Comparison of ENCODE assay signal across 13 cellular contexts in genomic region chr16:29154676-29155121, GRCh38.
DNase-seq lines count a peak whose midpoint lies in the region; TF ChIP-seq lines count a peak whose summit lies in the region.
"Had no signal": no experiment of that assay in that cellular context is flagged by ENCODE, and none has a peak within 500 bp of the region (broad histone marks: within the 10 kb centered on the region; RNA-seq: fewer than 3 reads in every experiment).

No MANE protein-coding gene starts in this region.

- H3K4me3 ChIP-seq in AG10803 (ENCODE audit: low read length) (no peak overlapping the region), brain microvascular endothelial cell (ENCODE audit: low read depth, low read length) (no peak overlapping the region)
- H3K4me3 ChIP-seq in CD8-positive, alpha-beta memory T cell (ENCODE audit: low read length): no peak overlapping the region
- H3K4me3 ChIP-seq: skin epidermis had no signal

- no peak overlapping the region for H3K4me3 Mint-ChIP-seq in CD8-positive, alpha-beta memory T cell
- peak overlapping the region; percentile 44 to 81 (median 56) for H3K4me3 Mint-ChIP-seq in immature natural killer cell
- H3K4me3 Mint-ChIP-seq: endodermal cell had no signal

- H3K4me1 Mint-ChIP-seq in CD8-positive, alpha-beta memory T cell: peaks cover 22 to 31% (median 27%) of the 10 kb centered on the region in 3 donors
- H3K4me1 Mint-ChIP-seq in immature natural killer cell: peaks cover 71 to 75% of the 10 kb centered on the region in 2 donors

- in situ Hi-C loops in brain microvascular endothelial cell (cut with HindIII; ENCODE audit: low pct_ligation_motif_present, low sequenced_read_pairs): no loop called here

- H3K27ac ChIP-seq in CD8-positive, alpha-beta memory T cell (ENCODE audit: low read depth, low read length): no peak overlapping the region
- H3K27ac ChIP-seq in brain microvascular endothelial cell: no peak overlapping the region

- no peaks in the 10 kb centered on the region for H3K27me3 Mint-ChIP-seq in CD8-positive, alpha-beta memory T cell
- peaks cover 0 to 5% (median 5%) of the 10 kb centered on the region in 3 donors for H3K27me3 Mint-ChIP-seq in immature natural killer cell (ENCODE audit: low read depth in 3 of 3)

- peaks cover 33% of the 10 kb centered on the region for H3K4me1 ChIP-seq in CD8-positive, alpha-beta memory T cell (ENCODE audit: insufficient read depth, low read length)
- H3K4me1 ChIP-seq: Caco-2 had no signal

- H3K27me3 ChIP-seq in CD8-positive, alpha-beta memory T cell (ENCODE audit: insufficient read depth, low read length, poor library complexity, severe bottlenecking): no peaks in the 10 kb centered on the region
- H3K27me3 ChIP-seq in brain microvascular endothelial cell (replicated peaks): no peaks in the 10 kb centered on the region

- POLR2A ChIA-PET in CD8-positive, alpha-beta memory T cell (lab: Charles Lee): no interaction called here
- POLR2A ChIA-PET in HEK293T (lab: Yijun Ruan, JAX): no interaction called here

- DNase-seq in AG10803 (ENCODE audit: low read depth) (peak; percentile 51), brain microvascular endothelial cell (peak; percentile 53), immature natural killer cell (no peak), NK-92 (lab: John Stamatoyannopoulos, UW; ENCODE audit: unreplicated experiment) (no peak), HEK293T (ENCODE audit: extremely low spot score) (no peak), A172 (ENCODE audit: low spot score) (no peak), GM10266 (ENCODE audit: extremely low spot score) (no peak)
- no peak for DNase-seq in CD8-positive, alpha-beta memory T cell
- DNase-seq: Caco-2, endodermal cell, NCI-H1092, NCI-H226 had no signal

- H3K9me3 ChIP-seq in CD8-positive, alpha-beta memory T cell (ENCODE audit: low read length): no peaks in the 10 kb centered on the region
- H3K9me3 ChIP-seq: Caco-2 had no signal

- no peaks in the 10 kb centered on the region for H3K9me3 Mint-ChIP-seq in CD8-positive, alpha-beta memory T cell
- no peaks in the 10 kb centered on the region for H3K9me3 Mint-ChIP-seq in immature natural killer cell

- CTCF ChIA-PET in CD8-positive, alpha-beta memory T cell (lab: Charles Lee): no interaction called here
- CTCF ChIA-PET in HEK293T (lab: Yijun Ruan, JAX): no interaction called here

- H3K36me3 ChIP-seq in CD8-positive, alpha-beta memory T cell (ENCODE audit: insufficient read depth, low read length): no peaks in the 10 kb centered on the region
- H3K36me3 ChIP-seq in brain microvascular endothelial cell (replicated peaks): no peaks in the 10 kb centered on the region

- H3K36me3 Mint-ChIP-seq in CD8-positive, alpha-beta memory T cell: peaks cover 0 to 43% (median 4%) of the 10 kb centered on the region in 3 donors
- H3K36me3 Mint-ChIP-seq in immature natural killer cell: peaks cover 9 to 18% (median 18%) of the 10 kb centered on the region in 3 donors

- TF ChIP-seq CTCF in AG10803 (conservative IDR thresholded peaks at IDR 0.05; ENCODE audit: low read length): no peak
- no peak for TF ChIP-seq CTCF in brain microvascular endothelial cell (IDR thresholded peaks at IDR 0.05; ENCODE audit: low read depth, low read length, missing control alignments)
- no peak for TF ChIP-seq CTCF in GM10266 (IDR thresholded peaks at IDR 0.05; ENCODE audit: control insufficient read depth, insufficient read depth, low read depth, missing control alignments)

- H3K27ac Mint-ChIP-seq in CD8-positive, alpha-beta memory T cell: peak overlapping the region in 6 of 8 donors; percentile 24 to 94 (median 61)
- peak overlapping the region; percentile 58 to 97 (median 90) for H3K27ac Mint-ChIP-seq in immature natural killer cell
- H3K27ac Mint-ChIP-seq: endodermal cell had no signal

TF ChIP-seq in HEK293T, 16 proteins besides CTCF, POLR2A, EP300 and RAD21:
- TF ChIP-seq ELF4 (IDR thresholded peaks at IDR 0.05) (no peak), NFRKB (IDR thresholded peaks at IDR 0.05) (no peak), BHLHE40 (IDR thresholded peaks at IDR 0.05; ENCODE audit: borderline replicate concordance) (no peak), ZNF384 (IDR thresholded peaks at IDR 0.05) (no peak), FOXK2 (IDR thresholded peaks at IDR 0.05) (no peak), SP1 (IDR thresholded peaks at IDR 0.05) (no peak)

Comparison
In these comparisons a context has a peak if more than half of its experiments do, and no peak if none do; other contexts are left out.
1. DNase-seq: peak in AG10803 (single experiment) and brain microvascular endothelial cell (single experiment); none in CD8-positive, alpha-beta memory T cell (0 of 5), immature natural killer cell (0 of 3), NK-92 (single experiment), HEK293T (single experiment), A172 (single experiment) and GM10266 (single experiment).
2. H3K4me3 Mint-ChIP-seq: peak in immature natural killer cell (5 of 5); none in CD8-positive, alpha-beta memory T cell (0 of 7).